In the genomic region with DNA sequence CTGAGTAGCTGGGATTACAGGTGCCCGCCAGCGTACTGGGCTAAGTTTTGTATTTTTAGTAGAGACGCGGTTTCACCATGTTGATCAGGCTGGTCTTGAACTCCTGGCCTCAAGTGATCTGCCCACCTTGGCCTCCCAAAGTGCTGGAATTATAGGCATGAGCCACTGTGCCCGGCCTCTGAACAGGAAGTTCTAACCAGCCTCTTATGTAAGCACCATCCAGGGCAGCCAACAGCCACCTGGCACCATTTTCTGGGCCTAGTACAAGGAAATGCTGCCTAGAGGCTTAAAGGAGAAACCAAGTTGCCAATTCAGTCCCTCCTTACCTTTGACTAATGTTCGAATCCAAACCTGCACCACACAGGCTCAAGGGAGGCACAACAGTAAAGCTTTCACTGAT, we compare ENCODE assay signal across 24 cellular contexts.
"Had no signal": no experiment of that assay in that cellular context is flagged by ENCODE, and none has a peak within 500 bp of the region (broad histone marks: within the 10 kb centered on the region; RNA-seq: fewer than 3 reads in every experiment).

No MANE protein-coding gene starts in this region.

- H3K36me3 Mint-ChIP-seq: activated naive CD4-positive, alpha-beta T cell treated with anti-CD3 and anti-CD28 coated beads, Interleukin-2, amount 10 ng/mL, durations not matched to agents 7 days and 5 days; activated naive CD8-positive, alpha-beta T cell treated with anti-CD3 and anti-CD28 coated beads for 36 hours had no signal

- H3K27me3 ChIP-seq: adrenal gland had no signal

- H3K4me3 Mint-ChIP-seq: activated B cell treated with CpG ODN at 0.5 μM for 24 hours; activated CD4-positive, alpha-beta T cell treated with anti-CD3 and anti-CD28 coated beads, Interleukin-2, amount 10 ng/mL, durations not matched to agents 24 days and 14 days; activated CD8-positive, alpha-beta T cell treated with anti-CD3 and anti-CD28 coated beads for 36 hours; activated naive CD4-positive, alpha-beta T cell treated with anti-CD3 and anti-CD28 coated beads, Interleukin-2, amount 10 ng/mL, durations not matched to agents 7 days and 5 days; activated naive CD8-positive, alpha-beta T cell treated with anti-CD3 and anti-CD28 coated beads for 36 hours; activated T-cell treated with anti-CD3 and anti-CD28 coated beads, Interleukin-2, amount 50 U/mL, for 72 hours; T-helper 1 cell treated with Interleukin-12 subunit alpha and Interleukin-12 subunit beta and Interleukin-4 antibody, amounts not matched to agents 30 μg/mL and 1 μg/mL, for 36 hours had no signal

- H3K4me3 ChIP-seq: adrenal gland had no signal

- H3K4me1 Mint-ChIP-seq: activated B cell treated with CpG ODN at 0.5 μM for 24 hours; activated CD4-positive, alpha-beta T cell treated with anti-CD3 and anti-CD28 coated beads, Interleukin-2, amount 10 ng/mL, durations not matched to agents 24 days and 14 days; activated naive CD4-positive, alpha-beta T cell treated with anti-CD3 and anti-CD28 coated beads, Interleukin-2, amount 10 ng/mL, durations not matched to agents 7 days and 5 days; activated naive CD8-positive, alpha-beta T cell treated with anti-CD3 and anti-CD28 coated beads for 36 hours had no signal

- H3K27ac Mint-ChIP-seq: activated B cell treated with CpG ODN at 0.5 μM for 24 hours; activated CD4-positive, alpha-beta T cell treated with anti-CD3 and anti-CD28 coated beads, Interleukin-2, amount 10 ng/mL, durations not matched to agents 24 days and 14 days; activated CD8-positive, alpha-beta T cell treated with anti-CD3 and anti-CD28 coated beads for 36 hours; activated naive CD4-positive, alpha-beta T cell treated with anti-CD3 and anti-CD28 coated beads, Interleukin-2, amount 10 ng/mL, durations not matched to agents 7 days and 5 days; activated T-cell treated with anti-CD3 and anti-CD28 coated beads, Interleukin-2, amount 50 U/mL, for 72 hours; activated T-helper 2 cell treated with anti-CD3 and anti-CD28 coated beads, Interferon-gamma antibody, Interleukin-2, Interleukin-4, amounts not matched to agents 10 μg/mL and 5 μg/mL and 100 μg/mL, durations not matched to agents 14 hours and 24 hours and 36 hours; T-helper 1 cell treated with Interleukin-12 subunit alpha and Interleukin-12 subunit beta and Interleukin-4 antibody, amounts not matched to agents 30 μg/mL and 1 μg/mL, for 36 hours had no signal

- DNase-seq: activated B cell treated with CpG ODN at 0.5 μM for 24 hours; activated CD4-positive, alpha-beta T cell treated with anti-CD3 and anti-CD28 coated beads for 1 hour; activated CD4-positive, alpha-beta T cell treated with anti-CD3 and anti-CD28 coated beads, Interleukin-2, amount 10 ng/mL, durations not matched to agents 24 days and 14 days; activated CD8-positive, alpha-beta memory T cell treated with anti-CD3 and anti-CD28 coated beads, Interleukin-2, amount 50 U/mL, for 4 hours; activated CD8-positive, alpha-beta T cell treated with anti-CD3 and anti-CD28 coated beads for 36 hours; activated gamma-delta T cell treated with Interleukin-2 at 50 U/mL for 16 hours; activated naive CD4-positive, alpha-beta T cell treated with anti-CD3 and anti-CD28 coated beads, Interleukin-2, amount 10 ng/mL, durations not matched to agents 7 days and 5 days; activated naive CD8-positive, alpha-beta T cell treated with anti-CD3 and anti-CD28 coated beads for 36 hours; activated T-cell treated with anti-CD3 and anti-CD28 coated beads, Interleukin-2, amount 50 U/mL, for 72 hours; anterior cingulate cortex; MM.1S; NCI-H1105; NCI-H1436; NCI-H1694 treated with DMSO at 0.1 percent for 48 hours; NCI-H2029 treated with DMSO at 0.1 percent for 48 hours; NCI-H345; NCI-H510A treated with DMSO at 0.1 percent for 48 hours; NCI-H69; NK-92 treated with Interleukin-12 subunit alpha and Interleukin-12 subunit beta, amount 100 ng/mL, for 24 hours; PC-3; SHP77 treated with DMSO at 0.1 percent for 48 hours had no signal

- H3K36me3 ChIP-seq: adrenal gland had no signal

- H3K9me3 ChIP-seq: adrenal gland had no signal

- H3K27ac ChIP-seq: adrenal gland had no signal

- H3K4me1 ChIP-seq: adrenal gland had no signal

- H3K9me3 Mint-ChIP-seq: activated B cell treated with CpG ODN at 0.5 μM for 24 hours; activated CD4-positive, alpha-beta T cell treated with anti-CD3 and anti-CD28 coated beads, Interleukin-2, amount 10 ng/mL, durations not matched to agents 24 days and 14 days; activated CD8-positive, alpha-beta T cell treated with anti-CD3 and anti-CD28 coated beads for 36 hours; activated naive CD4-positive, alpha-beta T cell treated with anti-CD3 and anti-CD28 coated beads, Interleukin-2, amount 10 ng/mL, durations not matched to agents 7 days and 5 days; activated naive CD8-positive, alpha-beta T cell treated with anti-CD3 and anti-CD28 coated beads for 36 hours; activated T-cell treated with anti-CD3 and anti-CD28 coated beads, Interleukin-2, amount 50 U/mL, for 72 hours; activated T-helper 2 cell treated with anti-CD3 and anti-CD28 coated beads, Interferon-gamma antibody, Interleukin-2, Interleukin-4, amounts not matched to agents 10 μg/mL and 5 μg/mL and 100 μg/mL, durations not matched to agents 14 hours and 24 hours and 36 hours; T-helper 1 cell treated with Interleukin-12 subunit alpha and Interleukin-12 subunit beta and Interleukin-4 antibody, amounts not matched to agents 30 μg/mL and 1 μg/mL, for 36 hours had no signal
